In the genomic region with DNA sequence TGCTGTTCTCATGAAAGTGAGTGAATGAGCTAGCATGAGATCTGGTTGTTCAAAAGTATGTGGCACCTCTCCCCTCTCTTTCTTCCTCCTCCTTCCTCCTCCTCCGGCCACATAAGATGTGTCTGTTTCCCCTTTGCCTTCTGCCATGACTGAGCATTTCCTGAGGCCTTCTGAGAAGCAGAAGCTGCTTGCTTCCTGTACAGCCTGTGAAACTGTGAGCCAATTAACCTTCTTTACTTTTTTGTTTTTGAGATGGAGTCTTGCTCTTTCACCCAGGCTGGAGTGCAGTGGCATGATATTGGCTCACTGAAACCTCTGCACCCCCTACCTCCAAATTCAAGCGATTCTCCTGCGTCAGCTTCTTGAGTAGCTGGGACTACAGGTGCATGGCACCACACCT, we compare ENCODE assay signal across 1 cellular context.
TF ChIP-seq lines count a peak whose summit lies in the region.

No MANE protein-coding gene starts in this region.

TF ChIP-seq in K562, 482 proteins besides CTCF, POLR2A, EP300 and RAD21 (continued from another document):
- TF ChIP-seq, protein P1, sequence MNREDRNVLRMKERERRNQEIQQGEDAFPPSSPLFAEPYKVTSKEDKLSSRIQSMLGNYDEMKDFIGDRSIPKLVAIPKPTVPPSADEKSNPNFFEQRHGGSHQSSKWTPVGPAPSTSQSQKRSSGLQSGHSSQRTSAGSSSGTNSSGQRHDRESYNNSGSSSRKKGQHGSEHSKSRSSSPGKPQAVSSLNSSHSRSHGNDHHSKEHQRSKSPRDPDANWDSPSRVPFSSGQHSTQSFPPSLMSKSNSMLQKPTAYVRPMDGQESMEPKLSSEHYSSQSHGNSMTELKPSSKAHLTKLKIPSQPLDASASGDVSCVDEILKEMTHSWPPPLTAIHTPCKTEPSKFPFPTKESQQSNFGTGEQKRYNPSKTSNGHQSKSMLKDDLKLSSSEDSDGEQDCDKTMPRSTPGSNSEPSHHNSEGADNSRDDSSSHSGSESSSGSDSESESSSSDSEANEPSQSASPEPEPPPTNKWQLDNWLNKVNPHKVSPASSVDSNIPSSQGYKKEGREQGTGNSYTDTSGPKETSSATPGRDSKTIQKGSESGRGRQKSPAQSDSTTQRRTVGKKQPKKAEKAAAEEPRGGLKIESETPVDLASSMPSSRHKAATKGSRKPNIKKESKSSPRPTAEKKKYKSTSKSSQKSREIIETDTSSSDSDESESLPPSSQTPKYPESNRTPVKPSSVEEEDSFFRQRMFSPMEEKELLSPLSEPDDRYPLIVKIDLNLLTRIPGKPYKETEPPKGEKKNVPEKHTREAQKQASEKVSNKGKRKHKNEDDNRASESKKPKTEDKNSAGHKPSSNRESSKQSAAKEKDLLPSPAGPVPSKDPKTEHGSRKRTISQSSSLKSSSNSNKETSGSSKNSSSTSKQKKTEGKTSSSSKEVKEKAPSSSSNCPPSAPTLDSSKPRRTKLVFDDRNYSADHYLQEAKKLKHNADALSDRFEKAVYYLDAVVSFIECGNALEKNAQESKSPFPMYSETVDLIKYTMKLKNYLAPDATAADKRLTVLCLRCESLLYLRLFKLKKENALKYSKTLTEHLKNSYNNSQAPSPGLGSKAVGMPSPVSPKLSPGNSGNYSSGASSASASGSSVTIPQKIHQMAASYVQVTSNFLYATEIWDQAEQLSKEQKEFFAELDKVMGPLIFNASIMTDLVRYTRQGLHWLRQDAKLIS (CRISPR knock-in tag; IDR thresholded peaks at IDR 0.05) = no peak
- TF ChIP-seq C11orf30 (IDR thresholded peaks at IDR 0.05; ENCODE audit: low read depth) = peak; percentile 80
- no peak for TF ChIP-seq POLR3A (IDR thresholded peaks at IDR 0.05; ENCODE audit: borderline replicate concordance, extremely low read depth, insufficient read depth, insufficient read length)
- TF ChIP-seq SMARCA4 (IDR thresholded peaks at IDR 0.05) = peak; percentile 50; the same call in 1 of the 2 replicates
- TF ChIP-seq ETV6 (IDR thresholded peaks at IDR 0.05; ENCODE audit: borderline replicate concordance in 1 of 2, low read depth in 2 of 2, low read length in 1 of 2) = peak in 1 of 2 experiments; percentile 68; a peak in 2 of 4 replicates
- TF ChIP-seq ETV6 (CRISPR knock-in tag; IDR thresholded peaks at IDR 0.05; ENCODE audit: borderline replicate concordance) = no peak
- no peak for TF ChIP-seq EGR1 (conservative IDR thresholded peaks at IDR 0.05)
- TF ChIP-seq, protein P2, sequence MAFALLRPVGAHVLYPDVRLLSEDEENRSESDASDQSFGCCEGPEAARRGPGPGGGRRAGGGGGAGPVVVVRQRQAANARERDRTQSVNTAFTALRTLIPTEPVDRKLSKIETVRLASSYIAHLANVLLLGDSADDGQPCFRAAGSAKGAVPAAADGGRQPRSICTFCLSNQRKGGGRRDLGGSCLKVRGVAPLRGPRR (CRISPR knock-in tag; IDR thresholded peaks at IDR 0.05) = no peak
- TF ChIP-seq NCOA1 (IDR thresholded peaks at IDR 0.05; ENCODE audit: low read depth) = no peak
